In the genomic region with DNA sequence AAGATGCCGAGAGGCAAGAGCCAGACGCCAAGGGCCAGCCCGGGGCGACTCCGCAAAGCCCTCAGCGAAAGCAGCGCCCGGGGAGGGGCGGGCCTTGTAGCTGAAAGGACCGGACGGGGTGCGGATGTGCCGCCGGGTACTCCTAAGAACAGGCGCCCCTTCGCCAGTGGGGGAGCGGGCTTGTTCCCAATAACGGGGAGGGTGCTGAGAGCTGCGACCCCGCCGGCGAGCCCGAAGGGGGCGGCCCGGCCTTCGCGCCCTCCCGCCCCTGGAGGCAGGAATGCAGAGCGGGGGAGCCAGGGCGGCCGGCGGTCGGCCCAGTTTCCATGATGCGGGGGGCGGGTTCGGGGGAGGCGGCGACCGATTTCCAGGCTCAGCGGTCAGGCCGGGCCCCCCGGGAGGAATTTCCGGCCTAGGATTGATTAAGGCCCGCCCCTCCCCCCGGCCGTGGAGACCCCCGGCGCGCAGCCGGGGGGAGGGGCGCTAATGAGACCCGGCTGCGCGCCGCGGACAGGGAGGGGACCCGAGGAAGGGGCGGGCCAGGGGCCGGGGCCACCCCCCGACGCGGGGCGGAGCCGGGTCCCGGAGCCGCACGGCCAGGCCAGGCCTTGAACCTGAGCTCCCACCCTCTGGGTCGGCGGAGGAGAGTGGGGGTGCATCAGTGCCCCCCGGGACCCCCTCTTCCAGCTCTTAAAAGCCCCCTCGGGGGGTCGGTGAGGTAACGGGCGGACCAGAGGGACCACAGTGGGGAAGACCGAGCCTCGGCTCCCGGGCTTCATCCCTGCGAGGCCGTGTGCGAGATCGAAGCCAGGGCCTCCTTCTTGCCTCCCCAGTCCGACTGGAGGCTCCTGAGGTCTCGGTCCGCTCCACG, we compare ENCODE assay signal across 8 cellular contexts. TPM values are rescaled to one million over a fixed set of nuclear protein-coding genes. Genes with fewer than 3 reads are reported as not detected.
DNase-seq lines count a peak whose midpoint lies in the region; ATAC-seq and TF ChIP-seq lines count a peak whose summit lies in the region.

No MANE protein-coding gene starts in this region.

- H3K27ac ChIP-seq in OCI-LY7 (ENCODE audit: low read depth, low read length, poor library complexity, severe bottlenecking), result no peak overlapping the region
- no peak overlapping the region for H3K27ac ChIP-seq in neural cell (ENCODE audit: low read length)
- H3K27ac ChIP-seq in thoracic aorta, result peak overlapping the region; percentile 100

- peak; percentile 66 for ATAC-seq in thoracic aorta (ENCODE audit: insufficient number of reproducible peaks, low FRiP score, low read depth)
- no peak for ATAC-seq in HG03565 (IDR thresholded peaks at IDR 0.05; ENCODE audit: unreplicated experiment)

- TF ChIP-seq CTCF in OCI-LY7 (conservative IDR thresholded peaks at IDR 0.05; ENCODE audit: low read length) (no peak), fibroblast of pulmonary artery (IDR thresholded peaks at IDR 0.05; ENCODE audit: low read length, missing control alignments) (peak; percentile 39), neural cell (IDR thresholded peaks at IDR 0.05; ENCODE audit: poor library complexity, severe bottlenecking) (no peak), thoracic aorta (IDR thresholded peaks at IDR 0.05) (peak; percentile 96)

- POLR2A ChIA-PET in OCI-LY7 (lab: Charles Lee), result interaction anchor here (0.7 kb wide), 2 partner anchors 76 to 293 kb away, joined by 3 read pairs; no protein-coding TSS in a partner anchor

- H2AFZ ChIP-seq in OCI-LY7 (ENCODE audit: low read length) (no peak overlapping the region), neural cell (ENCODE audit: low read depth, low read length) (no peak overlapping the region)

- no peaks in the 10 kb centered on the region for H3K4me1 ChIP-seq in OCI-LY7 (ENCODE audit: insufficient read depth, low read length, poor library complexity, severe bottlenecking)
- H3K4me1 ChIP-seq in thoracic aorta (ENCODE audit: control insufficient read depth in 1 of 2, low read depth in 2 of 2), result peaks cover 10 to 42% of the 10 kb centered on the region in 2 donors

- no peak for TF ChIP-seq RAD21 in neural cell (conservative IDR thresholded peaks at IDR 0.05)

- no peaks in the 10 kb centered on the region for H3K9me2 ChIP-seq in OCI-LY7 (ENCODE audit: insufficient read depth, low read length)
- no peaks in the 10 kb centered on the region for H3K9me2 ChIP-seq in neural cell (ENCODE audit: insufficient read depth, low read length)

- intact Hi-C loops in OCI-LY7 (cut with micrococcal nuclease; ENCODE audit: unreplicated experiment), result no loop called here

- H3K9me3 ChIP-seq in OCI-LY7 (ENCODE audit: low read length) (no peaks in the 10 kb centered on the region), neural cell (ENCODE audit: low read length) (no peaks in the 10 kb centered on the region), thoracic aorta (no peaks in the 10 kb centered on the region)

- H3K9ac ChIP-seq in neural cell (ENCODE audit: low read length), result peak overlapping the region; percentile 31

- H3K4me3 ChIP-seq in GM08714 (ENCODE audit: low read length) (peak overlapping the region; percentile 20; the same call in 1 of the 2 replicates), OCI-LY7 (ENCODE audit: low read depth, low read length, poor library complexity, severe bottlenecking) (peak overlapping the region; percentile 61), fibroblast of pulmonary artery (replicated peaks; ENCODE audit: low read depth, low read length) (peak overlapping the region; percentile 66), neural cell (ENCODE audit: low read length) (peak overlapping the region; percentile 62), thoracic aorta (peak overlapping the region; percentile 97)

- CTCF ChIA-PET in OCI-LY7 (lab: Charles Lee; ENCODE audit: unreplicated experiment), result no interaction called here

- H3K36me3 ChIP-seq in OCI-LY7 (ENCODE audit: insufficient read depth, low read length) (no peaks in the 10 kb centered on the region), neural cell (ENCODE audit: insufficient read depth, low read length) (no peaks in the 10 kb centered on the region), thoracic aorta (no peaks in the 10 kb centered on the region)

- no TSS peak for BruUV-seq in OCI-LY7 (replicated peaks; lab: Mats Ljungman, UMichigan)

- H3K79me2 ChIP-seq in OCI-LY7 (ENCODE audit: insufficient read depth, low read depth, low read length) (no peaks in the 10 kb centered on the region), neural cell (replicated peaks; ENCODE audit: insufficient read depth, low read length) (no peaks in the 10 kb centered on the region)

- peaks cover 60% of the 10 kb centered on the region for H3K27me3 ChIP-seq in neural cell (ENCODE audit: insufficient read depth, low read depth, low read length)
- no peaks in the 10 kb centered on the region for H3K27me3 ChIP-seq in thoracic aorta (replicated peaks; ENCODE audit: insufficient read depth)

- H3F3A ChIP-seq in neural cell (ENCODE audit: insufficient read depth, low read length, poor library complexity, severe bottlenecking), result no peaks in the 10 kb centered on the region

- no peaks in the 10 kb centered on the region for H4K20me1 ChIP-seq in OCI-LY7 (ENCODE audit: insufficient read depth, low read length)
- H4K20me1 ChIP-seq in neural cell (ENCODE audit: insufficient read depth), result no peaks in the 10 kb centered on the region

- peak; percentile 44 for DNase-seq in OCI-LY7 (ENCODE audit: low spot score)
- peak; percentile 33 for DNase-seq in activated T-helper 1 cell treated with anti-CD3 and anti-CD28 coated beads, Interleukin-2, amount 50 U/mL, for 16 hours (ENCODE audit: low read depth in 1 of 2, low spot score in 1 of 2)
- peak; percentile 82 for DNase-seq in fibroblast of pulmonary artery (ENCODE audit: low read depth)
- DNase-seq in thoracic aorta (ENCODE audit: low spot score), result no peak
- no peak for DNase-seq in medulla oblongata (ENCODE audit: extremely low spot score)

- no peak for TF ChIP-seq EP300 in neural cell (conservative IDR thresholded peaks at IDR 0.05; ENCODE audit: poor library complexity, severe bottlenecking)

- H3K4me2 ChIP-seq in OCI-LY7 (ENCODE audit: low read length) (peak overlapping the region; percentile 66), neural cell (ENCODE audit: low read length) (peak overlapping the region; percentile 44)

TF ChIP-seq in neural cell, 6 proteins besides CTCF, POLR2A, EP300 and RAD21:
- no peak for TF ChIP-seq POLR2AphosphoS5 (IDR thresholded peaks at IDR 0.05)
- TF ChIP-seq SMC3 (conservative IDR thresholded peaks at IDR 0.05; ENCODE audit: poor library complexity), result no peak
- TF ChIP-seq REST (IDR thresholded peaks at IDR 0.05; ENCODE audit: borderline replicate concordance), result no peak
- TF ChIP-seq MXI1 (conservative IDR thresholded peaks at IDR 0.05; ENCODE audit: poor library complexity, severe bottlenecking), result no peak

RNA-seq across cellular contexts. Expression of gene TMEM200B, which starts 0.9 kb away (rescaled TPM):
- total RNA-seq in OCI-LY7 (2014; rRNA removed; shearing (Covaris generic)), result not detected in 2 replicates
- total RNA-seq in OCI-LY7 (2022) (not detected in 2 replicates), thoracic aorta (10 to 100 TPM; 20.8 to 31.4 TPM)
- 0.11 and 0.22 TPM in 2 replicates for polyA plus RNA-seq in neural cell
- not detected in 2 replicates for polyA minus RNA-seq in neural cell

RNA-seq across cellular contexts. Expression of gene SRSF4, which starts 57.1 kb away (rescaled TPM):
- total RNA-seq in OCI-LY7 (2014; rRNA removed; shearing (Covaris generic)), result 52.8 and 68.6 TPM in 2 replicates
- total RNA-seq in OCI-LY7 (2022) (122 and 130 TPM in 2 replicates), thoracic aorta (10 to 100 TPM; 52.5 to 96.4 TPM)
- 46.2 and 59.7 TPM in 2 replicates for polyA plus RNA-seq in neural cell
- polyA minus RNA-seq in neural cell, result 64.0 and 66.2 TPM in 2 replicates

Comparison
In these comparisons a context has a peak if more than half of its experiments do, and no peak if none do; other contexts are left out.
1. H3K4me3 ChIP-seq: peak in every context shown above with its lines; median percentile 97 in thoracic aorta; 66 in fibroblast of pulmonary artery; 62 in neural cell; 61 in OCI-LY7; 20 in GM08714.
2. DNase-seq: peak in OCI-LY7 (single experiment), activated T-helper 1 cell treated with anti-CD3 and anti-CD28 coated beads, Interleukin-2, amount 50 U/mL, for 16 hours (2 of 2) and fibroblast of pulmonary artery (single experiment); none in thoracic aorta (single experiment) and medulla oblongata (single experiment).
3. H3K27ac ChIP-seq: peak in thoracic aorta (2 of 2); none in OCI-LY7 (single experiment) and neural cell (single experiment).
4. CTCF ChIP-seq: peak in fibroblast of pulmonary artery (single experiment) and thoracic aorta (single experiment); none in OCI-LY7 (single experiment) and neural cell (single experiment).
5. RNA of gene TMEM200B, which starts 0.9 kb away (total RNA-seq): 20.8 to 31.4 TPM in thoracic aorta; not detected in OCI-LY7; every median in the first group is over 10 times any median in the second.